ENCODE assay signal across 2 cellular contexts in genomic region chr19:1259206-1259872, GRCh38.
A peak's percentile ranks its signal among the peaks of the same experiment; 100 is the strongest.
TF ChIP-seq lines count a peak whose summit lies in the region.

No MANE protein-coding gene starts in this region.

TF ChIP-seq in A549, 52 proteins besides CTCF, POLR2A, EP300 and RAD21 (continues in another document):
- TF ChIP-seq FOSB (CRISPR knock-in tag; IDR thresholded peaks at IDR 0.05): peak; percentile 98
- TF ChIP-seq, protein P1, sequence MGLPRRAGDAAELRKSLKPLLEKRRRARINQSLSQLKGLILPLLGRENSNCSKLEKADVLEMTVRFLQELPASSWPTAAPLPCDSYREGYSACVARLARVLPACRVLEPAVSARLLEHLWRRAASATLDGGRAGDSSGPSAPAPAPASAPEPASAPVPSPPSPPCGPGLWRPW (IDR thresholded peaks at IDR 0.05): no peak
- TF ChIP-seq HMGXB4 (CRISPR knock-in tag; IDR thresholded peaks at IDR 0.05; ENCODE audit: borderline replicate concordance): no peak
- TF ChIP-seq MAFK (IDR thresholded peaks at IDR 0.05; ENCODE audit: partially characterized antibody): no peak
- peak; percentile 97 for TF ChIP-seq TFCP2L1 (CRISPR knock-in tag; IDR thresholded peaks at IDR 0.05)
- TF ChIP-seq HOXA7 (CRISPR knock-in tag; IDR thresholded peaks at IDR 0.05): peak; percentile 98
- TF ChIP-seq HOXB13 (CRISPR knock-in tag; IDR thresholded peaks at IDR 0.05; ENCODE audit: low read depth): peak; percentile 46; the same call in 1 of the 2 replicates
- peak; percentile 47; the same call in 1 of the 2 replicates for TF ChIP-seq GATA3 (IDR thresholded peaks at IDR 0.05; ENCODE audit: borderline replicate concordance)
- no peak for TF ChIP-seq REST (IDR thresholded peaks at IDR 0.05)
- TF ChIP-seq RCOR1 (IDR thresholded peaks at IDR 0.05; ENCODE audit: low read depth, low read length): no peak
- TF ChIP-seq CEBPB (IDR thresholded peaks at IDR 0.05): no peak
- TF ChIP-seq, protein P2, sequence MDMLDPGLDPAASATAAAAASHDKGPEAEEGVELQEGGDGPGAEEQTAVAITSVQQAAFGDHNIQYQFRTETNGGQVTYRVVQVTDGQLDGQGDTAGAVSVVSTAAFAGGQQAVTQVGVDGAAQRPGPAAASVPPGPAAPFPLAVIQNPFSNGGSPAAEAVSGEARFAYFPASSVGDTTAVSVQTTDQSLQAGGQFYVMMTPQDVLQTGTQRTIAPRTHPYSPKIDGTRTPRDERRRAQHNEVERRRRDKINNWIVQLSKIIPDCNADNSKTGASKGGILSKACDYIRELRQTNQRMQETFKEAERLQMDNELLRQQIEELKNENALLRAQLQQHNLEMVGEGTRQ (IDR thresholded peaks at IDR 0.05): no peak
- no peak for TF ChIP-seq JUNB (IDR thresholded peaks at IDR 0.05)
- no peak for TF ChIP-seq KDM5A (IDR thresholded peaks at IDR 0.05)
- TF ChIP-seq PHF8 (IDR thresholded peaks at IDR 0.05; ENCODE audit: borderline replicate concordance, low read depth): no peak
- TF ChIP-seq BCL3 (IDR thresholded peaks at IDR 0.05): no peak
- no peak for TF ChIP-seq CHD4 (IDR thresholded peaks at IDR 0.05; ENCODE audit: borderline replicate concordance)
- TF ChIP-seq TP53 (CRISPR knock-in tag; IDR thresholded peaks at IDR 0.05): peak; percentile 96
- TF ChIP-seq CBX2 (IDR thresholded peaks at IDR 0.05; ENCODE audit: borderline replicate concordance, low read depth): no peak
- TF ChIP-seq MAZ (IDR thresholded peaks at IDR 0.05; ENCODE audit: borderline replicate concordance, low read depth, low read length): no peak
- peak; percentile 68 for TF ChIP-seq HOXB5 (CRISPR knock-in tag; IDR thresholded peaks at IDR 0.05)
- no peak for TF ChIP-seq HEYL (CRISPR knock-in tag; IDR thresholded peaks at IDR 0.05)
- no peak for TF ChIP-seq SMC3 (IDR thresholded peaks at IDR 0.05)
- TF ChIP-seq ZSCAN20 (CRISPR knock-in tag; IDR thresholded peaks at IDR 0.05): 0 out of 2 replicates have a peak, but pooled peaks have one; percentile 4
- no peak for TF ChIP-seq CBX8 (IDR thresholded peaks at IDR 0.05)
- no peak for TF ChIP-seq NR3C1 (IDR thresholded peaks at IDR 0.05)
- TF ChIP-seq SREBF2 (IDR thresholded peaks at IDR 0.05): no peak
- 0 out of 2 replicates have a peak, but pooled peaks have one; percentile 25 for TF ChIP-seq FOXS1 (CRISPR knock-in tag; IDR thresholded peaks at IDR 0.05)
- no peak for TF ChIP-seq RNF2 (IDR thresholded peaks at IDR 0.05; ENCODE audit: borderline replicate concordance, low read depth)
- no peak for TF ChIP-seq RFX5 (IDR thresholded peaks at IDR 0.05)
- TF ChIP-seq NPAS2 (CRISPR knock-in tag; IDR thresholded peaks at IDR 0.05; ENCODE audit: borderline replicate concordance): no peak

TF ChIP-seq in H1, 55 proteins besides CTCF, POLR2A, EP300 and RAD21:
- TF ChIP-seq KDM1A (IDR thresholded peaks at IDR 0.05; ENCODE audit: borderline replicate concordance, low read length) (no peak), ASH2L (IDR thresholded peaks at IDR 0.05; ENCODE audit: low read length) (no peak), SIRT6 (IDR thresholded peaks at IDR 0.05; ENCODE audit: low read length) (peak; percentile 25), TEAD4 (IDR thresholded peaks at IDR 0.05; ENCODE audit: low read depth, low read length) (peak; percentile 90), EGR1 (IDR thresholded peaks at IDR 0.05; ENCODE audit: borderline replicate concordance, low read depth, low read length) (peak; percentile 57; the same call in 1 of the 2 replicates), BCL11A (IDR thresholded peaks at IDR 0.05; ENCODE audit: low read depth in 2 of 2, low read length in 2 of 2) (no peak), HDAC2 (IDR thresholded peaks at IDR 0.05; ENCODE audit: borderline replicate concordance in 1 of 2, low read depth in 2 of 2, low read length in 2 of 2) (0 out of 4 replicates have a peak, but pooled peaks of 1 of the 2 experiments have one; percentile 43), BACH1 (IDR thresholded peaks at IDR 0.05; ENCODE audit: low read length) (no peak), TBP (IDR thresholded peaks at IDR 0.05; ENCODE audit: low read depth, low read length) (no peak), GABPA (IDR thresholded peaks at IDR 0.05; ENCODE audit: borderline replicate concordance, insufficient read depth, low read length) (0 out of 2 replicates have a peak, but pooled peaks have one; percentile 56), POLR2AphosphoS5 (IDR thresholded peaks at IDR 0.05; ENCODE audit: low read depth, low read length) (peak; percentile 98), PHF8 (conservative IDR thresholded peaks at IDR 0.05; ENCODE audit: low read depth, low read length) (no peak), CHD2 (IDR thresholded peaks at IDR 0.05; ENCODE audit: low read length) (0 out of 2 replicates have a peak, but pooled peaks have one; percentile 35), JUN (IDR thresholded peaks at IDR 0.05; ENCODE audit: low read depth, low read length) (no peak), SIN3A (conservative IDR thresholded peaks at IDR 0.05 in 1 of 2, IDR thresholded peaks at IDR 0.05 in 1 of 2; ENCODE audit: low read depth in 1 of 2, low read length in 2 of 2) (peak in 1 of 2 experiments; percentile 35; a peak in 1 of 4 replicates), RXRA (IDR thresholded peaks at IDR 0.05; ENCODE audit: insufficient read depth, low read depth, low read length) (0 out of 2 replicates have a peak, but pooled peaks have one; percentile 8), SP4 (IDR thresholded peaks at IDR 0.05; ENCODE audit: low read length) (no peak; the same call in 1 of the 2 replicates), MAX (IDR thresholded peaks at IDR 0.05) (peak; percentile 17; the same call in 1 of the 2 replicates), SRF (IDR thresholded peaks at IDR 0.05; ENCODE audit: low read depth, low read length) (no peak), POU5F1 (IDR thresholded peaks at IDR 0.05; ENCODE audit: low read depth, low read length) (no peak), MAFK (IDR thresholded peaks at IDR 0.05; ENCODE audit: low read depth, low read length) (no peak), YY1 (IDR thresholded peaks at IDR 0.05; ENCODE audit: low read depth, low read length) (no peak)
- TF ChIP-seq, protein P3, sequence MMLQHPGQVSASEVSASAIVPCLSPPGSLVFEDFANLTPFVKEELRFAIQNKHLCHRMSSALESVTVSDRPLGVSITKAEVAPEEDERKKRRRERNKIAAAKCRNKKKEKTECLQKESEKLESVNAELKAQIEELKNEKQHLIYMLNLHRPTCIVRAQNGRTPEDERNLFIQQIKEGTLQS (IDR thresholded peaks at IDR 0.05; ENCODE audit: insufficient read depth, low read depth, low read length): no peak
- TF ChIP-seq, protein P4, sequence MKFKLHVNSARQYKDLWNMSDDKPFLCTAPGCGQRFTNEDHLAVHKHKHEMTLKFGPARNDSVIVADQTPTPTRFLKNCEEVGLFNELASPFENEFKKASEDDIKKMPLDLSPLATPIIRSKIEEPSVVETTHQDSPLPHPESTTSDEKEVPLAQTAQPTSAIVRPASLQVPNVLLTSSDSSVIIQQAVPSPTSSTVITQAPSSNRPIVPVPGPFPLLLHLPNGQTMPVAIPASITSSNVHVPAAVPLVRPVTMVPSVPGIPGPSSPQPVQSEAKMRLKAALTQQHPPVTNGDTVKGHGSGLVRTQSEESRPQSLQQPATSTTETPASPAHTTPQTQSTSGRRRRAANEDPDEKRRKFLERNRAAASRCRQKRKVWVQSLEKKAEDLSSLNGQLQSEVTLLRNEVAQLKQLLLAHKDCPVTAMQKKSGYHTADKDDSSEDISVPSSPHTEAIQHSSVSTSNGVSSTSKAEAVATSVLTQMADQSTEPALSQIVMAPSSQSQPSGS (IDR thresholded peaks at IDR 0.05; ENCODE audit: low read length): peak; percentile 69; the same call in 1 of the 2 replicates
